ENCODE assay signal across 31 cellular contexts in the genomic region with DNA sequence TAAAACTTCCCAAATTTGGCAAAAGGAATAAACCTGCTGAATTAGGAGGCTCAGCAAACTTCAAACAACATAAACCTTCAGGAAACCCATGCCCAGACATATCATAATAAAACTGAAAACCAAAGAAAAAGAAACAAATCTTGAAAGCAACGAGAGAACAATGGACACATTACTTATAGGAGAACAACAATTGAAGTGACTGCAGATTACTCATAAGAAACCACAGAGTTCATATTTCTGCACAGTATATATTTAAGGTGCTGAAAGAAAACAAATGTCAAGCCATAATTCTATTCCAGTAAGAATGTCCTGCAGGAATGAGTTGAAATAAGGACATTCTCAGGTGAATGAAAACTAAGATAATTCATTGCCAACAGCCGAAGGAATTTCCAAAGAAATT.
"Had no signal": no experiment of that assay in that cellular context is flagged by ENCODE, and none has a peak within 500 bp of the region (broad histone marks: within the 10 kb centered on the region; RNA-seq: fewer than 3 reads in every experiment).

No MANE protein-coding gene starts in this region.

- H3K27ac Mint-ChIP-seq: activated CD8-positive, alpha-beta memory T cell treated with anti-CD3 and anti-CD28 coated beads, Interleukin-2, amount 10 ng/mL, durations not matched to agents 7 days and 5 days; activated CD8-positive, alpha-beta T cell treated with anti-CD3 and anti-CD28 coated beads, Interleukin-2, amount 10 ng/mL, durations not matched to agents 7 days and 5 days; activated naive CD4-positive, alpha-beta T cell treated with anti-CD3 and anti-CD28 coated beads for 36 hours; activated naive CD4-positive, alpha-beta T cell treated with anti-CD3 and anti-CD28 coated beads, Interleukin-2, amount 50 U/mL, for 24 hours; activated naive CD8-positive, alpha-beta T cell treated with anti-CD3 and anti-CD28 coated beads for 36 hours; activated naive CD8-positive, alpha-beta T cell treated with anti-CD3 and anti-CD28 coated beads, Interleukin-2, amount 50 U/mL, for 24 hours; activated T-cell treated with anti-CD3 and anti-CD28 coated beads, Interleukin-2, amount 50 U/mL, for 24 hours; activated T-helper 2 cell treated with anti-CD3 and anti-CD28 coated beads, Interferon-gamma antibody, Interleukin-2, Interleukin-4, amounts not matched to agents 10 μg/mL and 5 μg/mL and 100 μg/mL, durations not matched to agents 14 hours and 24 hours and 36 hours; dendritic cell treated with granulocyte-macrophage colony-stimulating factor and Interleukin-4, amounts not matched to agents 40 ng/mL and 50 ng/mL, for 4 days; endodermal cell had no signal

- H3K27ac ChIP-seq: adrenal gland, body of pancreas, coronary artery, dorsolateral prefrontal cortex, gastroesophageal sphincter, heart right ventricle, hepatocyte had no signal

- H3K4me1 ChIP-seq: adrenal gland, gastroesophageal sphincter had no signal

- DNase-seq: activated CD4-positive, alpha-beta T cell treated with anti-CD3 and anti-CD28 coated beads for 4 hours; activated CD4-positive, alpha-beta T cell treated with anti-CD3 and anti-CD28 coated beads, Interleukin-2, amount 50 U/mL, for 1 hour; activated CD4-positive, alpha-beta T cell treated with anti-CD3 and anti-CD28 coated beads, Interleukin-2, amount 50 U/mL, for 48 hours; activated CD4-positive, CD25-positive, alpha-beta regulatory T cell; activated CD4-positive, CD25-positive, alpha-beta regulatory T cell treated with anti-CD3 and anti-CD28 coated beads, Interleukin-2, amount 50 U/mL, for 72 hours; activated CD8-positive, alpha-beta memory T cell treated with anti-CD3 and anti-CD28 coated beads, Interleukin-2, amount 10 ng/mL, durations not matched to agents 7 days and 5 days; activated CD8-positive, alpha-beta memory T cell treated with anti-CD3 and anti-CD28 coated beads, Interleukin-2, amount 50 U/mL, for 4 hours; activated CD8-positive, alpha-beta T cell treated with anti-CD3 and anti-CD28 coated beads, Interleukin-2, amount 10 ng/mL, durations not matched to agents 7 days and 5 days; activated effector memory CD4-positive, alpha-beta T cell treated with anti-CD3 and anti-CD28 coated beads, Interleukin-2, amount 50 U/mL, for 16 hours; activated naive CD4-positive, alpha-beta T cell treated with anti-CD3 and anti-CD28 coated beads for 36 hours; activated naive CD8-positive, alpha-beta T cell treated with anti-CD3 and anti-CD28 coated beads for 36 hours; activated naive CD8-positive, alpha-beta T cell treated with anti-CD3 and anti-CD28 coated beads, Interleukin-2, amount 50 U/mL, for 24 hours; activated T-cell treated with anti-CD3 and anti-CD28 coated beads, Interleukin-2, amount 50 U/mL, for 24 hours; adrenal gland; amygdala; aorta; body of pancreas; dorsolateral prefrontal cortex; effector memory CD4-positive, alpha-beta T cell; endodermal cell; foreskin melanocyte; heart right ventricle; T-helper 2 cell had no signal

- ATAC-seq: activated CD8-positive, alpha-beta memory T cell treated with anti-CD3 and anti-CD28 coated beads, Interleukin-2, amount 10 ng/mL, durations not matched to agents 7 days and 5 days; activated CD8-positive, alpha-beta T cell treated with anti-CD3 and anti-CD28 coated beads, Interleukin-2, amount 10 ng/mL, durations not matched to agents 7 days and 5 days; activated naive CD8-positive, alpha-beta T cell treated with anti-CD3 and anti-CD28 coated beads, Interleukin-2, amount 50 U/mL, for 24 hours; body of pancreas; esophagus mucosa; gastroesophageal sphincter; heart right ventricle had no signal

- H3K9me3 ChIP-seq: body of pancreas had no signal

- H3K4me1 Mint-ChIP-seq: activated naive CD4-positive, alpha-beta T cell treated with anti-CD3 and anti-CD28 coated beads, Interleukin-2, amount 50 U/mL, for 24 hours; activated naive CD8-positive, alpha-beta T cell treated with anti-CD3 and anti-CD28 coated beads, Interleukin-2, amount 50 U/mL, for 24 hours; central memory CD8-positive, alpha-beta T cell had no signal

- H3K4me3 Mint-ChIP-seq: activated CD8-positive, alpha-beta memory T cell treated with anti-CD3 and anti-CD28 coated beads, Interleukin-2, amount 10 ng/mL, durations not matched to agents 7 days and 5 days; activated CD8-positive, alpha-beta T cell treated with anti-CD3 and anti-CD28 coated beads, Interleukin-2, amount 10 ng/mL, durations not matched to agents 7 days and 5 days; activated naive CD4-positive, alpha-beta T cell treated with anti-CD3 and anti-CD28 coated beads for 36 hours; activated naive CD4-positive, alpha-beta T cell treated with anti-CD3 and anti-CD28 coated beads, Interleukin-2, amount 50 U/mL, for 24 hours; activated naive CD8-positive, alpha-beta T cell treated with anti-CD3 and anti-CD28 coated beads for 36 hours; activated naive CD8-positive, alpha-beta T cell treated with anti-CD3 and anti-CD28 coated beads, Interleukin-2, amount 50 U/mL, for 24 hours; activated T-cell treated with anti-CD3 and anti-CD28 coated beads, Interleukin-2, amount 50 U/mL, for 24 hours; central memory CD8-positive, alpha-beta T cell; dendritic cell treated with granulocyte-macrophage colony-stimulating factor and Interleukin-4, amounts not matched to agents 40 ng/mL and 50 ng/mL, for 4 days; endodermal cell had no signal

- H3K4me2 ChIP-seq: hepatocyte had no signal

- H2AFZ ChIP-seq: hepatocyte had no signal

- H3K79me2 ChIP-seq: hepatocyte had no signal

- H3K36me3 ChIP-seq: adrenal gland, gastroesophageal sphincter, heart right ventricle had no signal

- H3K4me3 ChIP-seq: adrenal gland, body of pancreas, coronary artery, dorsolateral prefrontal cortex, gastroesophageal sphincter, heart right ventricle, hepatocyte had no signal

- H3K27me3 ChIP-seq: body of pancreas had no signal

- H3K9me3 Mint-ChIP-seq: activated naive CD4-positive, alpha-beta T cell treated with anti-CD3 and anti-CD28 coated beads, Interleukin-2, amount 50 U/mL, for 24 hours; activated naive CD8-positive, alpha-beta T cell treated with anti-CD3 and anti-CD28 coated beads for 36 hours; activated naive CD8-positive, alpha-beta T cell treated with anti-CD3 and anti-CD28 coated beads, Interleukin-2, amount 50 U/mL, for 24 hours; activated T-cell treated with anti-CD3 and anti-CD28 coated beads, Interleukin-2, amount 50 U/mL, for 24 hours; activated T-helper 2 cell treated with anti-CD3 and anti-CD28 coated beads, Interferon-gamma antibody, Interleukin-2, Interleukin-4, amounts not matched to agents 10 μg/mL and 5 μg/mL and 100 μg/mL, durations not matched to agents 14 hours and 24 hours and 36 hours; central memory CD8-positive, alpha-beta T cell had no signal

- H3K36me3 Mint-ChIP-seq: activated CD8-positive, alpha-beta memory T cell treated with anti-CD3 and anti-CD28 coated beads, Interleukin-2, amount 10 ng/mL, durations not matched to agents 7 days and 5 days; activated naive CD4-positive, alpha-beta T cell treated with anti-CD3 and anti-CD28 coated beads, Interleukin-2, amount 50 U/mL, for 24 hours; activated naive CD8-positive, alpha-beta T cell treated with anti-CD3 and anti-CD28 coated beads for 36 hours had no signal
